In genomic region chrX:119145241-119145653, GRCh38 we compare ENCODE assay signal across 9 cellular contexts. TPM values are rescaled to one million over a fixed set of nuclear protein-coding genes. Genes with fewer than 3 reads are reported as not detected.
DNase-seq lines count a peak whose midpoint lies in the region; ATAC-seq and TF ChIP-seq lines count a peak whose summit lies in the region.
"Had no signal": no experiment of that assay in that cellular context is flagged by ENCODE, and none has a peak within 500 bp of the region (broad histone marks: within the 10 kb centered on the region; RNA-seq: fewer than 3 reads in every experiment).

No MANE protein-coding gene starts in this region.

- POLR2A ChIA-PET in AG04449 (lab: Yijun Ruan, JAX), result no interaction called here

- H3K27me3 ChIP-seq in SJCRH30 (no peaks in the 10 kb centered on the region), cardiac muscle cell (no peaks in the 10 kb centered on the region)

- ATAC-seq in HG02884 (IDR thresholded peaks at IDR 0.05; ENCODE audit: unreplicated experiment), result no peak

- H3K27ac ChIP-seq in SJCRH30, result no peak overlapping the region
- H3K27ac ChIP-seq in cardiac muscle cell, result no peak overlapping the region

- H3K4me3 ChIP-seq in AG04449 (ENCODE audit: low read depth, low read length) (no peak overlapping the region), SJCRH30 (no peak overlapping the region), cardiac muscle cell (no peak overlapping the region)

- CTCF ChIA-PET in AG04449 (lab: Yijun Ruan, JAX), result interaction anchor here (1.3 kb wide), 1 partner anchor 73 kb away, joined by 9 read pairs; no protein-coding TSS in a partner anchor

- no peak for DNase-seq in AG04449 (ENCODE audit: low read depth, low spot score)
- DNase-seq in SJCRH30, result peak; percentile 21 to 42
- DNase-seq in cardiac muscle cell (ENCODE audit: low read depth in 1 of 2, low spot score in 1 of 2), result peak; percentile 6 to 34
- DNase-seq in ecto neural progenitor cell (ENCODE audit: low spot score), result no peak
- no peak for DNase-seq in cerebellar nuclear complex (lab: John Stamatoyannopoulos, UW)
- no peak for DNase-seq in stimulated activated naive CD4-positive, alpha-beta T cell (lab: John Stamatoyannopoulos, UW)
- DNase-seq: naive B cell had no signal

- no peaks in the 10 kb centered on the region for H3K4me1 ChIP-seq in SJCRH30
- no peaks in the 10 kb centered on the region for H3K4me1 ChIP-seq in cardiac muscle cell (ENCODE audit: low read depth)

- TF ChIP-seq CTCF in AG04449 (IDR thresholded peaks at IDR 0.05; ENCODE audit: insufficient read depth, low read length, missing control alignments) (peak; percentile 37), GM12873 (IDR thresholded peaks at IDR 0.05; ENCODE audit: insufficient read depth, low read depth, low read length, missing control alignments) (peak; percentile 51), cardiac muscle cell (IDR thresholded peaks at IDR 0.05; ENCODE audit: low read depth, low read length) (peak; percentile 63)

- H3K36me3 ChIP-seq in SJCRH30 (no peaks in the 10 kb centered on the region), cardiac muscle cell (no peaks in the 10 kb centered on the region)

- H3K9me3 ChIP-seq in SJCRH30 (replicated peaks) (no peaks in the 10 kb centered on the region), cardiac muscle cell (ENCODE audit: low read depth) (no peaks in the 10 kb centered on the region)

RNA-seq across cellular contexts. Expression of gene KIAA1210, which starts 17.6 kb away (rescaled TPM):
- total RNA-seq in SJCRH30 (2014; rRNA removed; shearing (Covaris generic)), result not detected in 2 replicates
- not detected in 2 replicates for total RNA-seq in cardiac muscle cell
- polyA plus RNA-seq in cardiac muscle cell, result not detected in 2 replicates

Comparison
In these comparisons a context has a peak if more than half of its experiments do, and no peak if none do; other contexts are left out.
1. DNase-seq: peak in SJCRH30 (2 of 2) and cardiac muscle cell (2 of 2); none in AG04449 (single experiment), ecto neural progenitor cell (single experiment), cerebellar nuclear complex (0 of 2) and stimulated activated naive CD4-positive, alpha-beta T cell (0 of 6).
2. Peak in every context shown above with its lines, with median percentiles within 50 percentile points of each other: CTCF ChIP-seq.